ENCODE assay signal across 24 cellular contexts in the genomic region with DNA sequence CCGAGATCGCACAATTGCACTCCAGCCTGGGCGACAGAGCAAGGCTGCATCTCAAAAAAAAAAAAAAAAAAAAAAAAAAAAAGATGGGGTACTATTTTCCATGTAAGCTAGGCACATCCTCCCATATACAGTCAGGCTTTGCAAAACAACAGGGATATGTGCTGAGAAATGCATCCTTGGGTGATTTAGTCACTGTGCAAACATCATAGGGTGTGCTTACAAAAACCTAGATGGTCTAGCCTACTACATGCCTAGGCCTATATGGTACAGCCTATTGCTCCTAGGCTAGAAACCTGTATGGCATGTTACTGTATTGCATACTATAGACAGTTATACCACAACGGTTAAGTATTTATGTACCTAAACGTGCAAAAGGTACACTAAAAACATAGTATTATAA.
"Had no signal": no experiment of that assay in that cellular context is flagged by ENCODE, and none has a peak within 500 bp of the region (broad histone marks: within the 10 kb centered on the region; RNA-seq: fewer than 3 reads in every experiment).

No MANE protein-coding gene starts in this region.

- H3K27me3 Mint-ChIP-seq: activated B cell treated with CpG ODN at 0.5 μM for 24 hours; brain; dendritic cell treated with granulocyte-macrophage colony-stimulating factor and Interleukin-4, amounts not matched to agents 40 ng/mL and 50 ng/mL, for 4 days; effector memory CD8-positive, alpha-beta T cell; type B pancreatic cell had no signal

- FAIRE-seq: small intestine had no signal

- H3K36me3 ChIP-seq: suprapubic skin had no signal

- H3K27ac ChIP-seq: right atrium auricular region, suprapubic skin had no signal

- H3K9me3 Mint-ChIP-seq: activated naive CD4-positive, alpha-beta T cell treated with anti-CD3 and anti-CD28 coated beads, Interleukin-2, amount 50 U/mL, for 72 hours; activated T-cell treated with anti-CD3 and anti-CD28 coated beads, Interleukin-2, amount 50 U/mL, for 72 hours; effector memory CD8-positive, alpha-beta T cell; nephron; T-helper 2 cell treated with Interferon-gamma antibody and Interleukin-4, amounts not matched to agents 5 μg/mL and 100 μg/mL, for 36 hours; type B pancreatic cell had no signal

- H3K27ac Mint-ChIP-seq: activated B cell treated with CpG ODN at 0.5 μM for 24 hours; activated naive CD4-positive, alpha-beta T cell treated with anti-CD3 and anti-CD28 coated beads, Interleukin-2, amount 50 U/mL, for 72 hours; activated T-cell treated with anti-CD3 and anti-CD28 coated beads, Interleukin-2, amount 50 U/mL, for 72 hours; brain; dendritic cell treated with granulocyte-macrophage colony-stimulating factor and Interleukin-4, amounts not matched to agents 40 ng/mL and 50 ng/mL, for 4 days; effector memory CD8-positive, alpha-beta T cell; nephron; T-helper 2 cell treated with Interferon-gamma antibody and Interleukin-4, amounts not matched to agents 5 μg/mL and 100 μg/mL, for 36 hours; type B pancreatic cell had no signal

- H3K4me1 Mint-ChIP-seq: activated B cell treated with CpG ODN at 0.5 μM for 24 hours, brain, nephron had no signal

- ATAC-seq: activated naive CD4-positive, alpha-beta T cell treated with anti-CD3 and anti-CD28 coated beads, Interleukin-2, amount 50 U/mL, for 72 hours; activated T-cell treated with anti-CD3 and anti-CD28 coated beads, Interleukin-2, amount 50 U/mL, for 72 hours; effector memory CD8-positive, alpha-beta T cell; stimulated activated naive CD8-positive, alpha-beta T cell treated with anti-CD3 and anti-CD28 coated beads, Interleukin-15, Interleukin-2, amounts not matched to agents 100 U/mL and 50 U/mL, for 24 hours had no signal

- H3K4me1 ChIP-seq: right atrium auricular region, suprapubic skin had no signal

- H3K4me3 Mint-ChIP-seq: activated B cell treated with CpG ODN at 0.5 μM for 24 hours; activated T-cell treated with anti-CD3 and anti-CD28 coated beads, Interleukin-2, amount 50 U/mL, for 72 hours; brain; dendritic cell treated with granulocyte-macrophage colony-stimulating factor and Interleukin-4, amounts not matched to agents 40 ng/mL and 50 ng/mL, for 4 days; effector memory CD8-positive, alpha-beta T cell; nephron; T-helper 2 cell treated with Interferon-gamma antibody and Interleukin-4, amounts not matched to agents 5 μg/mL and 100 μg/mL, for 36 hours; type B pancreatic cell had no signal

- DNase-seq: activated B cell treated with CpG ODN at 0.5 μM for 24 hours; activated CD4-positive, alpha-beta T cell treated with anti-CD3 and anti-CD28 coated beads for 48 hours; activated CD8-positive, alpha-beta memory T cell treated with anti-CD3 and anti-CD28 coated beads, Interleukin-2, amount 50 U/mL, for 48 hours; activated gamma-delta T cell; activated T-cell treated with anti-CD3 and anti-CD28 coated beads, Interleukin-2, amount 50 U/mL, for 72 hours; amniotic stem cell; cerebellar nuclear complex; effector memory CD8-positive, alpha-beta T cell; hippocampal formation; kidney glomerular epithelial cell; nucleus accumbens; posterior cingulate gyrus; small intestine; stimulated activated CD4-positive, alpha-beta T cell treated with anti-CD3 and anti-CD28 coated beads, Interleukin-4, amount 100 ng/mL, for 24 hours; stimulated activated CD8-positive, alpha-beta memory T cell treated with anti-CD3 and anti-CD28 coated beads, Interleukin-4, amount 100 ng/mL, for 48 hours; stimulated activated naive CD8-positive, alpha-beta T cell treated with anti-CD3 and anti-CD28 coated beads, Interleukin-15, Interleukin-2, amounts not matched to agents 100 U/mL and 50 U/mL, for 24 hours had no signal

- H3K36me3 Mint-ChIP-seq: activated naive CD4-positive, alpha-beta T cell treated with anti-CD3 and anti-CD28 coated beads, Interleukin-2, amount 50 U/mL, for 72 hours had no signal

- H3K27me3 ChIP-seq: right atrium auricular region, suprapubic skin had no signal

- H3K4me3 ChIP-seq: right atrium auricular region, suprapubic skin had no signal

- H3K9me3 ChIP-seq: right atrium auricular region had no signal
